ENCODE assay signal across 11 cellular contexts in genomic region chr1:78303620-78304019, GRCh38.
A peak's percentile ranks its signal among the peaks of the same experiment; 100 is the strongest.
DNase-seq lines count a peak whose midpoint lies in the region; ATAC-seq, FAIRE-seq and TF ChIP-seq lines count a peak whose summit lies in the region.
"Had no signal": no experiment of that assay in that cellular context is flagged by ENCODE, and none has a peak within 500 bp of the region (broad histone marks: within the 10 kb centered on the region; RNA-seq: fewer than 3 reads in every experiment).

No MANE protein-coding gene starts in this region.

- BruUV-seq in mammary epithelial cell (replicated peaks; lab: Mats Ljungman, UMichigan): no TSS peak

- peak overlapping the region; percentile 32 for H3K4me2 ChIP-seq in mammary epithelial cell (ENCODE audit: insufficient read depth, low read depth, low read length)
- H3K4me2 ChIP-seq in keratinocyte (ENCODE audit: control insufficient read depth, extremely low read depth, insufficient read depth, low read depth, low read length): no peak overlapping the region

- H3K36me3 ChIP-seq in mammary epithelial cell (ENCODE audit: insufficient read depth, low read length): no peaks in the 10 kb centered on the region
- H3K36me3 ChIP-seq in keratinocyte (ENCODE audit: control insufficient read depth in 2 of 2, extremely low read depth in 1 of 2, insufficient read depth in 2 of 2, low read length in 2 of 2): no peaks in the 10 kb centered on the region
- no peaks in the 10 kb centered on the region for H3K36me3 ChIP-seq in upper lobe of right lung

- H3K27me3 ChIP-seq in mammary epithelial cell (ENCODE audit: insufficient read depth, low read length): no peaks in the 10 kb centered on the region
- no peaks in the 10 kb centered on the region for H3K27me3 ChIP-seq in keratinocyte (ENCODE audit: control insufficient read depth, extremely low read depth, insufficient read depth, low read length)
- H3K27me3 ChIP-seq in upper lobe of right lung: no peaks in the 10 kb centered on the region

- WGBS in mammary epithelial cell (ENCODE audit: low coverage, missing lambda C conversion rate): 11% methylated on average over 2 of the region's 2 CpGs

- H3K4me3 ChIP-seq in mammary epithelial cell (replicated peaks in 1 of 3; ENCODE audit: insufficient read depth in 1 of 3, low read depth in 2 of 3, low read length in 3 of 3) (no peak overlapping the region), keratinocyte (ENCODE audit: control insufficient read depth in 2 of 3, extremely low read depth in 1 of 3, insufficient read depth in 2 of 3, low read depth in 1 of 3, low read length in 3 of 3) (no peak overlapping the region), upper lobe of right lung (no peak overlapping the region)

- ATAC-seq in upper lobe of right lung (peak; percentile 41), HG03280 (IDR thresholded peaks at IDR 0.05; ENCODE audit: unreplicated experiment) (no peak), GM19324 (IDR thresholded peaks at IDR 0.05; ENCODE audit: low FRiP score, unreplicated experiment) (no peak)

- peak; percentile 79 for FAIRE-seq in keratinocyte (lab: Jason Lieb, UNC)

- H3K27ac ChIP-seq in mammary epithelial cell (ENCODE audit: insufficient read depth, low read depth, low read length): peak overlapping the region; percentile 2
- H3K27ac ChIP-seq in keratinocyte (ENCODE audit: control insufficient read depth, insufficient read depth, low read length): no peak overlapping the region
- H3K27ac ChIP-seq in upper lobe of right lung: no peak overlapping the region

- H2AFZ ChIP-seq in mammary epithelial cell (ENCODE audit: low read depth, low read length) (no peak overlapping the region), keratinocyte (ENCODE audit: control insufficient read depth, low read length) (no peak overlapping the region)

- H3K9ac ChIP-seq in mammary epithelial cell (ENCODE audit: insufficient read depth, low read length) (no peak overlapping the region), keratinocyte (ENCODE audit: control insufficient read depth, extremely low read depth, insufficient read depth, low read length) (no peak overlapping the region)

- no peaks in the 10 kb centered on the region for H3K9me1 ChIP-seq in keratinocyte (ENCODE audit: control insufficient read depth, extremely low read depth, insufficient read depth, low read length)

- in situ Hi-C loops in mammary epithelial cell (cut with MboI; ENCODE audit: low sequenced_read_pairs in 2 of 2): no loop called here

- H3K4me1 ChIP-seq in mammary epithelial cell (ENCODE audit: insufficient read depth, low read length) (peaks cover 18% of the 10 kb centered on the region), keratinocyte (ENCODE audit: control insufficient read depth, extremely low read depth, insufficient read depth, low read length) (peaks cover 7% of the 10 kb centered on the region), upper lobe of right lung (peaks cover 3% of the 10 kb centered on the region)

- DNase-seq in HS-27A (ENCODE audit: low read depth) (peak; percentile 79), mammary epithelial cell (peak; percentile 92), keratinocyte (ENCODE audit: low read depth, low spot score) (peak; percentile 45), upper lobe of right lung (no peak), NCI-H524 (lab: John Stamatoyannopoulos, UW) (no peak)
- no peak for DNase-seq in activated CD4-positive, CD25-positive, alpha-beta regulatory T cell (lab: John Stamatoyannopoulos, UW)
- DNase-seq: cortex of kidney, NCI-H345, posterior cingulate gyrus had no signal

- H3K79me2 ChIP-seq in mammary epithelial cell (ENCODE audit: insufficient read depth, low read length): no peaks in the 10 kb centered on the region
- no peaks in the 10 kb centered on the region for H3K79me2 ChIP-seq in keratinocyte (ENCODE audit: control insufficient read depth, insufficient read depth, low read length)

- CTCF ChIA-PET in mammary epithelial cell (lab: Charles Lee; ENCODE audit: low non-redundant PET): interaction anchor here (0.6 kb wide), 1 partner anchor 9 kb away, joined by 4 read pairs; no protein-coding TSS in a partner anchor

- intact Hi-C loops in mammary epithelial cell (cut with micrococcal nuclease): no loop called here
- intact Hi-C loops in upper lobe of right lung (cut with DNase I): no loop called here

- TF ChIP-seq CTCF in mammary epithelial cell (conservative IDR thresholded peaks at IDR 0.05 in 1 of 2, IDR thresholded peaks at IDR 0.05 in 1 of 2; ENCODE audit: extremely low read depth in 1 of 2, insufficient read depth in 1 of 2, low read depth in 1 of 2, low read length in 2 of 2) (no peak), keratinocyte (optimal IDR thresholded peaks at IDR 0.05 in 1 of 3, IDR thresholded peaks at IDR 0.05 in 1 of 3, conservative IDR thresholded peaks at IDR 0.05 in 1 of 3; ENCODE audit: extremely low read depth in 1 of 3, insufficient read depth in 2 of 3, low read length in 3 of 3) (no peak), upper lobe of right lung (IDR thresholded peaks at IDR 0.05) (no peak)

- no peaks in the 10 kb centered on the region for H3K9me3 ChIP-seq in mammary epithelial cell (replicated peaks; ENCODE audit: insufficient read depth, low read length)
- no peaks in the 10 kb centered on the region for H3K9me3 ChIP-seq in keratinocyte (ENCODE audit: control insufficient read depth, low read depth, low read length)
- H3K9me3 ChIP-seq in upper lobe of right lung: no peaks in the 10 kb centered on the region

- dilution Hi-C loops in mammary epithelial cell (cut with HindIII; ENCODE audit: low sequenced_read_pairs) (no loop called here), keratinocyte (cut with MboI; ENCODE audit: extremely low pct_ligation_motif_present, low sequenced_read_pairs) (no loop called here)

- no peaks in the 10 kb centered on the region for H4K20me1 ChIP-seq in mammary epithelial cell (ENCODE audit: insufficient read depth, low read length)
- no peaks in the 10 kb centered on the region for H4K20me1 ChIP-seq in keratinocyte (ENCODE audit: control insufficient read depth, extremely low read depth, insufficient read depth, low read length)

Comparison
In these comparisons a context has a peak if more than half of its experiments do, and no peak if none do; other contexts are left out.
1. DNase-seq: peak in HS-27A (single experiment), mammary epithelial cell (single experiment) and keratinocyte (single experiment); none in upper lobe of right lung (single experiment), NCI-H524 (0 of 2) and activated CD4-positive, CD25-positive, alpha-beta regulatory T cell (0 of 4).